ENCODE assay signal across 11 cellular contexts in the genomic region with DNA sequence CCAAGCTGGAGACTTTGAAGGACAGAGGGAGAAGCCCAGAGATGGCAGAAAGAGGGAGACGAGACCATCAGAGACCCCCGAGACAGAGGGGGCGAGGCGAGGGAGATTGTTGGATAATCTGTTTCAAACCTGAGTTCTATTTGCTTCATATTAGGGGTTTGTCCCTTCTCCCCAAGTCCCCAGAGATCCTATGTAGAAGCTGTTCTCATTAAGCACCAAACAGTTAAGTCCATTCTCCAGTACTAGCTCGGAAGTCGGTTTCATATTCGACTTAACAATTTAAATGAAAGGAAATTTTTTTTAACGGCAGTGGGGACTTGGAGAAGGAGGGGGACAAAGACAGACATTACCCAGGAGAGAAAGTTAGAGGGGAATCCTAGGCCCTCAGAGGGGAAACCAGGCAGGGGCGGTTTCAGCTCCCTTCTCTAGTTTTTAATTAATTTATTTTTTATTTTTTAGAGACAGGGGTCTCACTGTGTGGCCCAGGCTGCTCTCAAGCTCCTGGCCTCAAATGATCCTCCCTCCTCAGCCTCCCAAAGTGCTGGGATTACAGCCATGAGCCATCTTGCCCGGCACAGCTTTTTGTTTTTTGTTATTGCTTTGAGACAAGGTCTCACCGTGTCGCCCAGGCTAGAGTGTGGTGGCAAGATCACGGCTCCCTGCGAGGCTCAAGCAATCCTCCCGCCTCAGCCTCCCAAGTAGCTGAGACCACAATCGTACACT. TPM values are rescaled to one million over a fixed set of nuclear protein-coding genes. Genes with fewer than 3 reads are reported as not detected.
DNase-seq lines count a peak whose midpoint lies in the region; TF ChIP-seq lines count a peak whose summit lies in the region.
"Had no signal": no experiment of that assay in that cellular context is flagged by ENCODE, and none has a peak within 500 bp of the region (broad histone marks: within the 10 kb centered on the region; RNA-seq: fewer than 3 reads in every experiment).

No MANE protein-coding gene starts in this region.

- no peak overlapping the region for H3K14ac ChIP-seq in trophoblast cell (ENCODE audit: low read length)

- DNase-seq in breast epithelium (ENCODE audit: low spot score in 2 of 2) (no peak), MCF 10A (ENCODE audit: unreplicated experiment) (no peak), WERI-Rb-1 (no peak), transverse colon (no peak), HAP-1 (ENCODE audit: low spot score in 2 of 2) (no peak), trophoblast cell (no peak)
- no peak for DNase-seq in activated CD4-positive, alpha-beta T cell treated with anti-CD3 and anti-CD28 coated beads for 4 hours
- DNase-seq: activated T-cell treated with anti-CD3 and anti-CD28 coated beads, Interleukin-2, amount 50 U/mL, for 1 hour; MV-4-11; upper lobe of right lung had no signal

- H3K4me1 ChIP-seq in breast epithelium = peaks cover 0 to 4% of the 10 kb centered on the region in 2 donors
- H3K4me1 ChIP-seq in mesodermal cell (ENCODE audit: control insufficient read depth, insufficient read depth, low read length, poor library complexity, severe bottlenecking) = no peaks in the 10 kb centered on the region
- H3K4me1 ChIP-seq in transverse colon = peaks cover 0 to 19% (median 17%) of the 10 kb centered on the region in 4 donors
- no peaks in the 10 kb centered on the region for H3K4me1 ChIP-seq in HAP-1
- no peaks in the 10 kb centered on the region for H3K4me1 ChIP-seq in trophoblast cell (ENCODE audit: control insufficient read depth in 1 of 2, insufficient read depth in 2 of 2, low read length in 2 of 2)

- TF ChIP-seq CTCF in breast epithelium (IDR thresholded peaks at IDR 0.05) (no peak), MCF 10A (IDR thresholded peaks at IDR 0.05; ENCODE audit: unreplicated experiment) (no peak), WERI-Rb-1 (IDR thresholded peaks at IDR 0.05; ENCODE audit: low read depth, low read length) (no peak), transverse colon (IDR thresholded peaks at IDR 0.05) (no peak)

- H3K27me3 Mint-ChIP-seq in MCF 10A (ENCODE audit: insufficient read depth, unreplicated experiment) = no peaks in the 10 kb centered on the region

- intact Hi-C loops in breast epithelium (cut with DNase I; ENCODE audit: low total_unique reads) (no loop called here), MCF 10A (cut with micrococcal nuclease) (loop anchor here (10.0 kb wide), 1 partner anchor 358 kb away; no protein-coding TSS in a partner anchor), transverse colon (cut with DNase I; ENCODE audit: low total_unique reads) (no loop called here)

- H3K9me3 ChIP-seq in breast epithelium (no peaks in the 10 kb centered on the region), WERI-Rb-1 (ENCODE audit: severe bottlenecking) (no peaks in the 10 kb centered on the region), mesodermal cell (ENCODE audit: control insufficient read depth, low read length) (no peaks in the 10 kb centered on the region), transverse colon (no peaks in the 10 kb centered on the region), HAP-1 (no peaks in the 10 kb centered on the region), trophoblast cell (ENCODE audit: insufficient read depth, low read depth, low read length) (peaks cover 4% of the 10 kb centered on the region)
- H3K9me3 ChIP-seq: upper lobe of right lung had no signal

- in situ Hi-C loops in transverse colon (cut with MboI; ENCODE audit: low pct_ligation_motif_present in 1 of 4, low pct_unique_long_range_greater_than_20kb in 1 of 4, low sequenced_read_pairs in 3 of 4) (no loop called here), HAP-1 (cut with MboI; ENCODE audit: low sequenced_read_pairs) (no loop called here)

- H3K27me3 ChIP-seq in breast epithelium (no peaks in the 10 kb centered on the region), WERI-Rb-1 (ENCODE audit: insufficient read depth, low read depth, severe bottlenecking) (no peaks in the 10 kb centered on the region), transverse colon (peaks cover 5% of the 10 kb centered on the region), HAP-1 (ENCODE audit: low read depth) (no peaks in the 10 kb centered on the region), trophoblast cell (ENCODE audit: insufficient read depth, low read length) (peaks cover 24% of the 10 kb centered on the region)
- H3K27me3 ChIP-seq: upper lobe of right lung had no signal

- no peak overlapping the region for H4K91ac ChIP-seq in trophoblast cell (ENCODE audit: low read depth, low read length)

- CTCF ChIA-PET in MCF 10A (lab: Yijun Ruan, JAX) = interaction anchor here (0.6 kb wide), 2 partner anchors 89 to 386 kb away, joined by 3 read pairs; no protein-coding TSS in a partner anchor

- H3K36me3 ChIP-seq in breast epithelium (no peaks in the 10 kb centered on the region), WERI-Rb-1 (no peaks in the 10 kb centered on the region), mesodermal cell (ENCODE audit: control insufficient read depth, insufficient read depth, low read length) (no peaks in the 10 kb centered on the region), transverse colon (no peaks in the 10 kb centered on the region), HAP-1 (replicated peaks) (no peaks in the 10 kb centered on the region), trophoblast cell (ENCODE audit: control insufficient read depth in 1 of 2, insufficient read depth in 2 of 2, low read length in 2 of 2) (no peaks in the 10 kb centered on the region)
- H3K36me3 ChIP-seq: upper lobe of right lung had no signal

- H3K9ac ChIP-seq in trophoblast cell (ENCODE audit: low read length) = no peak overlapping the region

- no peak overlapping the region for H4K8ac ChIP-seq in trophoblast cell (ENCODE audit: low read depth, low read length)

- H3K4me3 ChIP-seq in breast epithelium (peak overlapping the region in 2 of 3 donors; percentile 22 to 50), WERI-Rb-1 (ENCODE audit: low read depth, low read length) (no peak overlapping the region), mesodermal cell (ENCODE audit: extremely low read depth, insufficient read depth, low read length, poor library complexity, severe bottlenecking) (peak overlapping the region; percentile 1), transverse colon (no peak overlapping the region), HAP-1 (no peak overlapping the region), trophoblast cell (ENCODE audit: low read depth, low read length) (no peak overlapping the region)
- H3K4me3 ChIP-seq: upper lobe of right lung had no signal

- H2AFZ ChIP-seq in trophoblast cell (ENCODE audit: insufficient read depth, low read length, poor library complexity) = no peak overlapping the region

- TF ChIP-seq POLR2A in breast epithelium (IDR thresholded peaks at IDR 0.05) (no peak), transverse colon (IDR thresholded peaks at IDR 0.05) (no peak)

- H3K4ac ChIP-seq in trophoblast cell (ENCODE audit: low read depth, low read length) = no peak overlapping the region

- H3K27ac Mint-ChIP-seq in MCF 10A (ENCODE audit: low read depth, unreplicated experiment) = no peak overlapping the region

- H3K23ac ChIP-seq in trophoblast cell (ENCODE audit: low read length) = no peak overlapping the region

- H3K36me3 Mint-ChIP-seq in MCF 10A (ENCODE audit: insufficient read depth, unreplicated experiment) = no peaks in the 10 kb centered on the region

- no peaks in the 10 kb centered on the region for H3K79me1 ChIP-seq in trophoblast cell (ENCODE audit: low read length)

- no peak overlapping the region for H2BK5ac ChIP-seq in trophoblast cell (ENCODE audit: low read depth, low read length, poor library complexity)

- POLR2A ChIA-PET in MCF 10A (lab: Yijun Ruan, JAX) = interaction anchor here (0.7 kb wide), 1 partner anchor 485 kb away, joined by 3 read pairs; no protein-coding TSS in a partner anchor

- BruUV-seq in MCF 10A (replicated peaks; lab: Mats Ljungman, UMichigan) = no TSS peak

- no peak overlapping the region for H4K12ac ChIP-seq in trophoblast cell (ENCODE audit: low read depth, low read length)

- no peak overlapping the region for H2BK12ac ChIP-seq in trophoblast cell (ENCODE audit: low read length)

- no peaks in the 10 kb centered on the region for H3K9me3 Mint-ChIP-seq in MCF 10A (ENCODE audit: unreplicated experiment)

- H3K4me1 Mint-ChIP-seq in MCF 10A (ENCODE audit: insufficient read depth, unreplicated experiment) = peaks cover 4% of the 10 kb centered on the region

- no peak overlapping the region for H3K18ac ChIP-seq in trophoblast cell (ENCODE audit: low read length)

- no peak overlapping the region for H3K4me3 Mint-ChIP-seq in MCF 10A (ENCODE audit: unreplicated experiment)

- no peak overlapping the region for H2AK5ac ChIP-seq in trophoblast cell (ENCODE audit: low read length)

- TF ChIP-seq EP300 in transverse colon (IDR thresholded peaks at IDR 0.05; ENCODE audit: low read depth) = no peak

- H3K4me2 ChIP-seq in trophoblast cell (ENCODE audit: low read length) = no peak overlapping the region

- H3K27ac ChIP-seq in breast epithelium (peak overlapping the region; percentile 29 to 80), WERI-Rb-1 (peak overlapping the region; percentile 29; the same call in 1 of the 2 replicates), mesodermal cell (ENCODE audit: low read depth, low read length, severe bottlenecking) (no peak overlapping the region), transverse colon (peak overlapping the region; percentile 0 to 61 (median 32)), trophoblast cell (ENCODE audit: low read depth, low read length) (no peak overlapping the region)
- H3K27ac ChIP-seq: upper lobe of right lung had no signal

- H3K79me2 ChIP-seq in trophoblast cell (ENCODE audit: control insufficient read depth, insufficient read depth, low read length, poor library complexity) = no peaks in the 10 kb centered on the region

- 58 to 66% methylated on average over 9 to 10 of the region's 16 CpGs for WGBS in mesodermal cell (ENCODE audit: insufficient coverage in 2 of 2), 2 experiments
- 50 to 54% methylated on average over 7 to 16 of the region's 16 CpGs for WGBS in transverse colon (ENCODE audit: low coverage in 1 of 2), 2 donors
- no CpG with 5 or more reads among the region's 16 CpGs for WGBS in trophoblast cell (ENCODE audit: extremely low coverage, insufficient coverage, insufficient read length)

- no peak overlapping the region for H2BK120ac ChIP-seq in trophoblast cell (ENCODE audit: insufficient read depth, low read length, poor library complexity)

RNA-seq across cellular contexts. Expression of a gene that starts 13.6 kb away (rescaled TPM):
- 10 to 100 TPM; 25.3 to 65.6 (median 35.1) TPM for total RNA-seq in breast epithelium
- total RNA-seq in MCF 10A (2022) = 1.9 and 3.0 TPM in 2 replicates
- polyA plus RNA-seq in mesodermal cell (2013, experiment 1 of 2) = 3.1 TPM
- polyA plus RNA-seq in mesodermal cell (2013, experiment 2 of 2) = 4.2 TPM
- total RNA-seq in transverse colon = 10 to 100 TPM; 31.4 to 70.0 (median 47.5) TPM
- 1.2 and 1.4 TPM in 2 replicates for polyA plus RNA-seq in trophoblast cell (2013)

RNA-seq across cellular contexts. Expression of a gene that starts 19.6 kb away (rescaled TPM):
- total RNA-seq in breast epithelium = 100 to 1,000 TPM; 329 to 407 (median 397) TPM
- total RNA-seq in MCF 10A (2022) = 266 and 273 TPM in 2 replicates
- polyA plus RNA-seq in mesodermal cell (2013, experiment 1 of 2) = 258 TPM
- polyA plus RNA-seq in mesodermal cell (2013, experiment 2 of 2) = 274 TPM
- total RNA-seq in transverse colon = 100 to 1,000 TPM; 307 to 561 (median 400) TPM
- 183 and 188 TPM in 2 replicates for polyA plus RNA-seq in trophoblast cell (2013)

RNA-seq across cellular contexts. Expression of a gene that starts 51.5 kb away (rescaled TPM):
- 10 to 100 TPM; 40.5 to 52.0 (median 42.3) TPM for total RNA-seq in breast epithelium
- 40.9 and 48.1 TPM in 2 replicates for total RNA-seq in MCF 10A (2022)
- 23.3 TPM for polyA plus RNA-seq in mesodermal cell (2013, experiment 1 of 2)
- polyA plus RNA-seq in mesodermal cell (2013, experiment 2 of 2) = 19.4 TPM
- total RNA-seq in transverse colon = 100 to 1,000 TPM; 160 to 467 (median 242) TPM
- 41.4 and 43.4 TPM in 2 replicates for polyA plus RNA-seq in trophoblast cell (2013)

Comparison
In these comparisons a context has a peak if more than half of its experiments do, and no peak if none do; other contexts are left out.
1. H3K27ac ChIP-seq: peak in breast epithelium (2 of 2), WERI-Rb-1 (single experiment) and transverse colon (4 of 4); none in mesodermal cell (single experiment) and trophoblast cell (single experiment).
2. H3K4me3 ChIP-seq: peak in breast epithelium (2 of 3) and mesodermal cell (single experiment); none in WERI-Rb-1 (single experiment), transverse colon (0 of 4), HAP-1 (single experiment) and trophoblast cell (single experiment).